In the genomic region with DNA sequence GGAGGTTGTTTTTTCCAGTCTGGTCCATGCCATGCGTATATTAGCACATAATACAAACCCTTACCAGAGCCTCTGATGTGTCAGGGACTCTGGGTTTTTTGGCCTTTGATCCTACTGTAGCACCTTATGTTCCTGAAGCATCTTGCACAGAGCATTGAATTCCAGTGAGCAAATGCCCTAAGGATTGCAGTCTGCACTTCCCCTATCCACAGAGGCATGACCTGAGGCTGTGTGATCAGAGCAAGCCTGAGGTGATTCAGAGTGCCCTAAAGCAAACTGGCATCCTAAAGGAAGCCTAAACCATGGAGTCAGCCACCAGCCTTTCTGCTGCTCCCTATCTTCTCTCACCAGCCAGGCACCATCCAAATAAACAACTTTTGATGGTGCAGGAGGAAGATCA, we compare ENCODE assay signal across 1 cellular context.
TF ChIP-seq lines count a peak whose summit lies in the region.

No MANE protein-coding gene starts in this region.

TF ChIP-seq in H1, 55 proteins besides CTCF, POLR2A, EP300 and RAD21 (continued from another document):
- TF ChIP-seq, protein P1, sequence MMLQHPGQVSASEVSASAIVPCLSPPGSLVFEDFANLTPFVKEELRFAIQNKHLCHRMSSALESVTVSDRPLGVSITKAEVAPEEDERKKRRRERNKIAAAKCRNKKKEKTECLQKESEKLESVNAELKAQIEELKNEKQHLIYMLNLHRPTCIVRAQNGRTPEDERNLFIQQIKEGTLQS (IDR thresholded peaks at IDR 0.05; ENCODE audit: insufficient read depth, low read depth, low read length), result no peak
- TF ChIP-seq JUN (IDR thresholded peaks at IDR 0.05; ENCODE audit: low read depth, low read length), result no peak
- TF ChIP-seq SP1 (IDR thresholded peaks at IDR 0.05; ENCODE audit: low read depth, low read length), result no peak
- no peak for TF ChIP-seq KDM5A (IDR thresholded peaks at IDR 0.05; ENCODE audit: low read length)
- TF ChIP-seq TAF7 (optimal IDR thresholded peaks at IDR 0.05; ENCODE audit: borderline replicate concordance, low read depth, low read length), result no peak
